ENCODE assay signal across 1 cellular context in the genomic region with DNA sequence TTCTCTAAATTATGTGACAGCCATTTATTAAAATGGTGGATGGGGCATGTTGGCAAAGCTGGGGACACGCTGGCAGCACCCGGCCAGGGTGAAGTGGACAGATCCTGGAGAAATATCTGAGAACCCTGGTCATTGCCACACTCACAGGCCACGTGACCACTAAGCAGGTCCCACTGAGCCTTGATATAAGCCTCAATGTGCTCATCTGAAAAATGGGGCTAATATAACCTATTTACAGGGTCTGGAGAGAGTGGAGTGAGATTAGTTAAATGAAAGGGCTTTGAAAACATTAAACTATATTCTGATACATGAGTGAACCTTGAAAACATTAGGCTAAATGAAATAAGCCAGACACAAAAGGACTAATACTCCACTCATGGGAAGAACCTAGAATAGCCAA.
TF ChIP-seq lines count a peak whose summit lies in the region.

No MANE protein-coding gene starts in this region.

TF ChIP-seq in Ishikawa, 13 proteins besides CTCF, POLR2A, EP300 and RAD21 (continued from another document):
- TF ChIP-seq, protein P1, sequence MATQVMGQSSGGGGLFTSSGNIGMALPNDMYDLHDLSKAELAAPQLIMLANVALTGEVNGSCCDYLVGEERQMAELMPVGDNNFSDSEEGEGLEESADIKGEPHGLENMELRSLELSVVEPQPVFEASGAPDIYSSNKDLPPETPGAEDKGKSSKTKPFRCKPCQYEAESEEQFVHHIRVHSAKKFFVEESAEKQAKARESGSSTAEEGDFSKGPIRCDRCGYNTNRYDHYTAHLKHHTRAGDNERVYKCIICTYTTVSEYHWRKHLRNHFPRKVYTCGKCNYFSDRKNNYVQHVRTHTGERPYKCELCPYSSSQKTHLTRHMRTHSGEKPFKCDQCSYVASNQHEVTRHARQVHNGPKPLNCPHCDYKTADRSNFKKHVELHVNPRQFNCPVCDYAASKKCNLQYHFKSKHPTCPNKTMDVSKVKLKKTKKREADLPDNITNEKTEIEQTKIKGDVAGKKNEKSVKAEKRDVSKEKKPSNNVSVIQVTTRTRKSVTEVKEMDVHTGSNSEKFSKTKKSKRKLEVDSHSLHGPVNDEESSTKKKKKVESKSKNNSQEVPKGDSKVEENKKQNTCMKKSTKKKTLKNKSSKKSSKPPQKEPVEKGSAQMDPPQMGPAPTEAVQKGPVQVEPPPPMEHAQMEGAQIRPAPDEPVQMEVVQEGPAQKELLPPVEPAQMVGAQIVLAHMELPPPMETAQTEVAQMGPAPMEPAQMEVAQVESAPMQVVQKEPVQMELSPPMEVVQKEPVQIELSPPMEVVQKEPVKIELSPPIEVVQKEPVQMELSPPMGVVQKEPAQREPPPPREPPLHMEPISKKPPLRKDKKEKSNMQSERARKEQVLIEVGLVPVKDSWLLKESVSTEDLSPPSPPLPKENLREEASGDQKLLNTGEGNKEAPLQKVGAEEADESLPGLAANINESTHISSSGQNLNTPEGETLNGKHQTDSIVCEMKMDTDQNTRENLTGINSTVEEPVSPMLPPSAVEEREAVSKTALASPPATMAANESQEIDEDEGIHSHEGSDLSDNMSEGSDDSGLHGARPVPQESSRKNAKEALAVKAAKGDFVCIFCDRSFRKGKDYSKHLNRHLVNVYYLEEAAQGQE (IDR thresholded peaks at IDR 0.05; ENCODE audit: low read depth): no peak
- TF ChIP-seq USF1 (IDR thresholded peaks at IDR 0.05): peak; percentile 31; the same call in 1 of the 2 replicates
- no peak for TF ChIP-seq NFIC (IDR thresholded peaks at IDR 0.05)
